ENCODE assay signal across 17 cellular contexts in the genomic region with DNA sequence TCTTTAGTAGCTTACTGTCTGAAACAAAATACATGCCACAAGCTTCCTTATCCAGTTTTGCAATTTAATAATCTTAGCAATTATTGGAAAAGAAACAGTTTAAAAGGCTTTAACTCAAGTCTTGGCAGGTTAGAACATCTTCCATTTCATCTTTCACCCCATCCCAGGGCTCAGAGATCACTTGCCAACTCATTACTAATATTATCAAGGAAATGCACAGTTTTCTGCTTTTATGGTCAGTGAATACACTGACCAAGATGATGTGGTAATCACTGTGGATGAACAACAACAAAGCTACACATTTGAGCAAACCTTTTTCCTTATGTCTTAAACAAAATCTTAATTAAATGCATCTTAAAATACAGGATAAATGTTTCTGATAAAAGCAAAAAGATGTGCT. TPM values are rescaled to one million over a fixed set of nuclear protein-coding genes. Genes with fewer than 3 reads are reported as not detected.
A peak's percentile ranks its signal among the peaks of the same experiment; 100 is the strongest.
DNase-seq lines count a peak whose midpoint lies in the region; ATAC-seq and TF ChIP-seq lines count a peak whose summit lies in the region.
"Had no signal": no experiment of that assay in that cellular context is flagged by ENCODE, and none has a peak within 500 bp of the region (broad histone marks: within the 10 kb centered on the region; RNA-seq: fewer than 3 reads in every experiment).

No MANE protein-coding gene starts in this region.

- H3K4me3 ChIP-seq in DND-41 (ENCODE audit: low read depth in 1 of 2, low read length in 2 of 2) (no peak overlapping the region), NB4 (ENCODE audit: low read depth, low read length) (no peak overlapping the region), testis (no peak overlapping the region), WERI-Rb-1 (ENCODE audit: low read depth, low read length) (no peak overlapping the region)
- H3K4me3 ChIP-seq: stomach, upper lobe of right lung had no signal

- TF ChIP-seq CTCF in DND-41 (IDR thresholded peaks at IDR 0.05; ENCODE audit: borderline replicate concordance, extremely low read depth, low read length, poor library complexity, severe bottlenecking) (no peak), NB4 (IDR thresholded peaks at IDR 0.05; ENCODE audit: low read depth, low read length) (no peak), testis (IDR thresholded peaks at IDR 0.05) (no peak), WERI-Rb-1 (IDR thresholded peaks at IDR 0.05; ENCODE audit: low read depth, low read length) (no peak)

- no peak overlapping the region for H3K4me2 ChIP-seq in DND-41 (ENCODE audit: insufficient read depth, low read length)

- H3K36me3 ChIP-seq in DND-41 (ENCODE audit: insufficient read depth, low read length) (no peaks in the 10 kb centered on the region), testis (ENCODE audit: low read depth, missing control alignments) (no peaks in the 10 kb centered on the region), WERI-Rb-1 (no peaks in the 10 kb centered on the region)
- H3K36me3 ChIP-seq: stomach, upper lobe of right lung had no signal

- H2AFZ ChIP-seq in DND-41 (ENCODE audit: low read depth, low read length): no peak overlapping the region; the same call in 1 of the 2 replicates

- H3K27ac ChIP-seq in DND-41 (ENCODE audit: low read length) (peak overlapping the region; percentile 76), testis (no peak overlapping the region), WERI-Rb-1 (no peak overlapping the region)
- H3K27ac ChIP-seq: stomach, upper lobe of right lung had no signal

- H4K20me1 ChIP-seq in DND-41 (ENCODE audit: insufficient read depth, low read length): no peaks in the 10 kb centered on the region

- ATAC-seq in DND-41 (ENCODE audit: insufficient read depth, low read depth): no peak
- ATAC-seq: upper lobe of right lung had no signal

- H3K9ac ChIP-seq in DND-41 (ENCODE audit: low read depth, low read length): no peak overlapping the region

- H3K4me1 ChIP-seq in DND-41 (ENCODE audit: insufficient read depth, low read length) (peaks cover 42% of the 10 kb centered on the region), testis (no peaks in the 10 kb centered on the region)
- H3K4me1 ChIP-seq: stomach, upper lobe of right lung had no signal

- intact Hi-C loops in testis (cut with DNase I; ENCODE audit: low total_unique reads): no loop called here

- no peaks in the 10 kb centered on the region for H3K79me2 ChIP-seq in DND-41 (ENCODE audit: insufficient read depth, low read length)

- DNase-seq in DND-41 (no peak), NB4 (ENCODE audit: low read depth) (peak; percentile 27), amniotic epithelial cell (ENCODE audit: low read depth) (peak; percentile 11), renal cortical epithelial cell (ENCODE audit: low read depth) (peak; percentile 20), midbrain (lab: John Stamatoyannopoulos, UW) (no peak), testis (no peak), WERI-Rb-1 (no peak)
- DNase-seq: activated CD4-positive, alpha-beta T cell treated with anti-CD3 and anti-CD28 coated beads for 4 hours; activated gamma-delta T cell treated with Interleukin-2 at 50 U/mL for 16 hours; AML-193; Calu3; effector memory CD4-positive, alpha-beta T cell; glutamatergic neuron; NCI-H1105 treated with DMSO at 0.1 percent for 48 hours; NCI-H524 treated with DMSO at 0.1 percent for 48 hours; stomach; upper lobe of right lung had no signal

- H3K27me3 ChIP-seq in DND-41 (ENCODE audit: insufficient read depth, low read length, poor library complexity) (no peaks in the 10 kb centered on the region), testis (no peaks in the 10 kb centered on the region), WERI-Rb-1 (ENCODE audit: insufficient read depth, low read depth, severe bottlenecking) (no peaks in the 10 kb centered on the region)
- H3K27me3 ChIP-seq: stomach, upper lobe of right lung had no signal

- TF ChIP-seq POLR2A in NB4 (IDR thresholded peaks at IDR 0.05; ENCODE audit: extremely low read depth, insufficient read length): no peak
- no peak for TF ChIP-seq POLR2A in testis (IDR thresholded peaks at IDR 0.05)

- H3K9me3 ChIP-seq in DND-41 (ENCODE audit: insufficient read depth, low read length, severe bottlenecking) (no peaks in the 10 kb centered on the region), testis (no peaks in the 10 kb centered on the region), WERI-Rb-1 (ENCODE audit: severe bottlenecking) (no peaks in the 10 kb centered on the region)
- H3K9me3 ChIP-seq: stomach, upper lobe of right lung had no signal

RNA-seq across cellular contexts. Expression of a gene that starts 48.0 kb away (rescaled TPM):
- total RNA-seq in renal cortical epithelial cell (310 and 1,405 TPM in 2 replicates), testis (100 to 1,000 TPM; 330 to 351 TPM)
- polyA plus RNA-seq in testis (ENCODE audit: insufficient read depth, low read depth, low replicate concordance): 588 TPM

Comparison
In these comparisons a context has a peak if more than half of its experiments do, and no peak if none do; other contexts are left out.
1. DNase-seq: peak in NB4 (single experiment), amniotic epithelial cell (single experiment) and renal cortical epithelial cell (single experiment); none in DND-41 (single experiment), midbrain (single experiment), testis (single experiment) and WERI-Rb-1 (single experiment).